In the genomic region with DNA sequence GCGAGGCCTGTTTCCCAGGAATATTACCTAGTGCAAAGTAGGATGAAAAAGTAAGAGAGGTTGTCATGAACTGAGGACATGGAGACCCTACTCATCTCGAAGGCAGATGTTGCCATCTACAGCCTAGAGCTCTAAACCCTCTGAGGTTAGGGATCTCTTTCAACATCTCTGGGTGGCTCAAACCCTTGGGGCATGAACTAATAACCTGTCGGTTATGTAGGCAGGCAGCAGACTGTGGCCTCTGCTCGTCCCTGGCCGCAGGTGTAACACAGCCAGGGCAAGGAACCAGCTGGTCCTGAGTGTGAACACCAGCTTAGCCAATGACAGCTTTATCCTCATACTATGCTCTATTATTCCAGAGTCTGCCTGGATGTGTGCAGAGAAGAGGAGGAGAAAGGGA, we compare ENCODE assay signal across 14 cellular contexts. TPM values are rescaled to one million over a fixed set of nuclear protein-coding genes. Genes with fewer than 3 reads are reported as not detected.
DNase-seq lines count a peak whose midpoint lies in the region; ATAC-seq and TF ChIP-seq lines count a peak whose summit lies in the region.
"Had no signal": no experiment of that assay in that cellular context is flagged by ENCODE, and none has a peak within 500 bp of the region (broad histone marks: within the 10 kb centered on the region; RNA-seq: fewer than 3 reads in every experiment).

No MANE protein-coding gene starts in this region.

- POLR2A ChIA-PET in activated CD4-positive, alpha-beta memory T cell treated with anti-CD3 and anti-CD28 coated beads for 36 hours (lab: Charles Lee): interaction anchor here (1.4 to 1.5 kb wide), 2 partner anchors 9 to 17 kb away, joined by 4 read pairs; no protein-coding TSS in a partner anchor

- TF ChIP-seq CTCF in breast epithelium (IDR thresholded peaks at IDR 0.05): no peak
- TF ChIP-seq CTCF in mammary epithelial cell (conservative IDR thresholded peaks at IDR 0.05 in 1 of 2, IDR thresholded peaks at IDR 0.05 in 1 of 2; ENCODE audit: extremely low read depth in 1 of 2, insufficient read depth in 1 of 2, low read depth in 1 of 2, low read length in 2 of 2): no peak
- TF ChIP-seq CTCF in heart right ventricle (IDR thresholded peaks at IDR 0.05): no peak
- no peak for TF ChIP-seq CTCF in progenitor cell of endocrine pancreas (IDR thresholded peaks at IDR 0.05; ENCODE audit: unreplicated experiment)

- H3K9me3 ChIP-seq in breast epithelium (no peaks in the 10 kb centered on the region), mammary epithelial cell (replicated peaks; ENCODE audit: insufficient read depth, low read length) (no peaks in the 10 kb centered on the region), heart right ventricle (no peaks in the 10 kb centered on the region), Karpas-422 (ENCODE audit: low read length) (no peaks in the 10 kb centered on the region)

- H3K4me1 ChIP-seq in breast epithelium (peaks cover 5 to 24% of the 10 kb centered on the region in 2 donors), mammary epithelial cell (ENCODE audit: insufficient read depth, low read length) (peaks cover 22% of the 10 kb centered on the region), heart right ventricle (peaks cover 10 to 99% (median 71%) of the 10 kb centered on the region in 9 donors), Karpas-422 (ENCODE audit: low read length) (peaks cover 44% of the 10 kb centered on the region)

- no peak overlapping the region for H3K4me2 ChIP-seq in mammary epithelial cell (ENCODE audit: insufficient read depth, low read depth, low read length)
- no peak overlapping the region for H3K4me2 ChIP-seq in Karpas-422 (ENCODE audit: low read depth, low read length, poor library complexity, severe bottlenecking)

- H3K4me1 Mint-ChIP-seq in activated CD4-positive, alpha-beta memory T cell treated with anti-CD3 and anti-CD28 coated beads for 36 hours (ENCODE audit: low read depth): peaks cover 94% of the 10 kb centered on the region
- peaks cover 55% of the 10 kb centered on the region for H3K4me1 Mint-ChIP-seq in memory B cell
- peaks cover 26% of the 10 kb centered on the region for H3K4me1 Mint-ChIP-seq in progenitor cell of endocrine pancreas (ENCODE audit: low read depth)

- DNase-seq in breast epithelium (ENCODE audit: low spot score in 2 of 2): no peak
- DNase-seq in mammary epithelial cell: no peak
- DNase-seq in activated CD4-positive, alpha-beta memory T cell treated with anti-CD3 and anti-CD28 coated beads for 36 hours: no peak
- no peak for DNase-seq in memory B cell (ENCODE audit: low spot score in 2 of 2)
- DNase-seq in heart right ventricle: no peak
- DNase-seq in Karpas-422: no peak
- DNase-seq in progenitor cell of endocrine pancreas (ENCODE audit: low spot score, unreplicated experiment): no peak
- DNase-seq: amniotic stem cell, C1 segment of cervical spinal cord, cortex of kidney, GDM1, MM.1S, NCI-H2227 treated with DMSO at 0.1 percent for 48 hours had no signal

- peaks cover 12% of the 10 kb centered on the region for H4K20me1 ChIP-seq in mammary epithelial cell (ENCODE audit: insufficient read depth, low read length)
- H4K20me1 ChIP-seq in Karpas-422 (ENCODE audit: insufficient read depth, low read depth, low read length): peaks cover 72% of the 10 kb centered on the region

- no peak overlapping the region for H3K9ac ChIP-seq in mammary epithelial cell (ENCODE audit: insufficient read depth, low read length)
- H3K9ac ChIP-seq in Karpas-422 (ENCODE audit: low read length): no peak overlapping the region

- H3K9me3 Mint-ChIP-seq in activated CD4-positive, alpha-beta memory T cell treated with anti-CD3 and anti-CD28 coated beads for 36 hours: no peaks in the 10 kb centered on the region
- H3K9me3 Mint-ChIP-seq in memory B cell (no peaks in the 10 kb centered on the region), progenitor cell of endocrine pancreas (ENCODE audit: low read depth) (no peaks in the 10 kb centered on the region)

- H3K79me2 ChIP-seq in mammary epithelial cell (ENCODE audit: insufficient read depth, low read length) (peaks cover 98% of the 10 kb centered on the region), Karpas-422 (ENCODE audit: low read length) (peaks cover 98% of the 10 kb centered on the region)

- dilution Hi-C loops in mammary epithelial cell (cut with HindIII; ENCODE audit: low sequenced_read_pairs): no loop called here

- 14% methylated on average over 4 of the region's 5 CpGs for WGBS in mammary epithelial cell (ENCODE audit: low coverage, missing lambda C conversion rate)
- 65 to 74% methylated on average over 5 of the region's 5 CpGs for WGBS in heart right ventricle, 2 donors

- H3K36me3 ChIP-seq in breast epithelium (no peaks in the 10 kb centered on the region), mammary epithelial cell (ENCODE audit: insufficient read depth, low read length) (peaks cover 3% of the 10 kb centered on the region), heart right ventricle (peaks cover 0 to 65% (median 0%) of the 10 kb centered on the region in 9 donors), Karpas-422 (ENCODE audit: insufficient read depth, low read length) (peaks cover 3% of the 10 kb centered on the region; the same call in 1 of the 2 replicates)

- CTCF ChIA-PET in mammary epithelial cell (lab: Charles Lee; ENCODE audit: low non-redundant PET): no interaction called here
- CTCF ChIA-PET in activated CD4-positive, alpha-beta memory T cell treated with anti-CD3 and anti-CD28 coated beads for 36 hours (lab: Charles Lee): interaction anchor here (0.7 to 2.1 kb wide), 2 partner anchors 110 to 182 kb away, joined by 3 to 7 read pairs; no protein-coding TSS in a partner anchor

- no peak for TF ChIP-seq POLR2A in breast epithelium (IDR thresholded peaks at IDR 0.05)

- no TSS peak for BruUV-seq in mammary epithelial cell (replicated peaks; lab: Mats Ljungman, UMichigan)

- H3K27me3 ChIP-seq in breast epithelium: no peaks in the 10 kb centered on the region
- no peaks in the 10 kb centered on the region for H3K27me3 ChIP-seq in mammary epithelial cell (ENCODE audit: insufficient read depth, low read length)
- no peaks in the 10 kb centered on the region for H3K27me3 ChIP-seq in heart right ventricle
- H3K27me3 ChIP-seq in Karpas-422 (ENCODE audit: low read length): no peaks in the 10 kb centered on the region

- peak overlapping the region; percentile 66 for H3K27ac Mint-ChIP-seq in activated CD4-positive, alpha-beta memory T cell treated with anti-CD3 and anti-CD28 coated beads for 36 hours
- H3K27ac Mint-ChIP-seq in memory B cell: peak overlapping the region; percentile 83
- H3K27ac Mint-ChIP-seq in progenitor cell of endocrine pancreas: no peak overlapping the region

- H3K4me3 ChIP-seq in breast epithelium (no peak overlapping the region), mammary epithelial cell (replicated peaks in 1 of 3; ENCODE audit: insufficient read depth in 1 of 3, low read depth in 2 of 3, low read length in 3 of 3) (no peak overlapping the region), heart right ventricle (no peak overlapping the region), Karpas-422 (ENCODE audit: low read length) (no peak overlapping the region)

- H2AFZ ChIP-seq in mammary epithelial cell (ENCODE audit: low read depth, low read length) (no peak overlapping the region), Karpas-422 (ENCODE audit: low read length) (no peak overlapping the region)

- peak overlapping the region; percentile 61 to 66 for H3K27ac ChIP-seq in breast epithelium
- H3K27ac ChIP-seq in mammary epithelial cell (ENCODE audit: insufficient read depth, low read depth, low read length): no peak overlapping the region
- peak overlapping the region in 1 of 10 donors; percentile 24 for H3K27ac ChIP-seq in heart right ventricle
- H3K27ac ChIP-seq in Karpas-422 (ENCODE audit: low read length): no peak overlapping the region

- in situ Hi-C loops in mammary epithelial cell (cut with MboI; ENCODE audit: low sequenced_read_pairs in 2 of 2): no loop called here

- no peaks in the 10 kb centered on the region for H3K27me3 Mint-ChIP-seq in activated CD4-positive, alpha-beta memory T cell treated with anti-CD3 and anti-CD28 coated beads for 36 hours
- H3K27me3 Mint-ChIP-seq in memory B cell: no peaks in the 10 kb centered on the region
- H3K27me3 Mint-ChIP-seq in progenitor cell of endocrine pancreas: no peaks in the 10 kb centered on the region

- H3K4me3 Mint-ChIP-seq in activated CD4-positive, alpha-beta memory T cell treated with anti-CD3 and anti-CD28 coated beads for 36 hours: no peak overlapping the region
- peak overlapping the region; percentile 9 for H3K4me3 Mint-ChIP-seq in memory B cell
- H3K4me3 Mint-ChIP-seq in progenitor cell of endocrine pancreas (ENCODE audit: low read depth): no peak overlapping the region

- H3K36me3 Mint-ChIP-seq in activated CD4-positive, alpha-beta memory T cell treated with anti-CD3 and anti-CD28 coated beads for 36 hours: peaks cover 14% of the 10 kb centered on the region
- peaks cover 6% of the 10 kb centered on the region for H3K36me3 Mint-ChIP-seq in memory B cell
- peaks cover 1% of the 10 kb centered on the region for H3K36me3 Mint-ChIP-seq in progenitor cell of endocrine pancreas (ENCODE audit: insufficient read depth)

- no peak for ATAC-seq in memory B cell (ENCODE audit: low read depth)
- ATAC-seq in heart right ventricle: no peak
- ATAC-seq in GM21423 (IDR thresholded peaks at IDR 0.05; ENCODE audit: unreplicated experiment): no peak

- no peaks in the 10 kb centered on the region for H3K9me2 ChIP-seq in Karpas-422 (replicated peaks; ENCODE audit: insufficient read depth, low read length)

- intact Hi-C loops in breast epithelium (cut with DNase I; ENCODE audit: low total_unique reads): no loop called here
- intact Hi-C loops in mammary epithelial cell (cut with micrococcal nuclease): no loop called here
- intact Hi-C loops in activated CD4-positive, alpha-beta memory T cell treated with anti-CD3 and anti-CD28 coated beads for 36 hours (cut with micrococcal nuclease): no loop called here
- intact Hi-C loops in heart right ventricle (cut with DNase I): loop anchor here in 1 of 10 donors (10.0 kb wide), 1 partner anchor 77 kb away; no protein-coding TSS in a partner anchor

RNA-seq across cellular contexts. Expression of a gene that starts 13.2 kb away (rescaled TPM):
- total RNA-seq in breast epithelium (100 to 1,000 TPM; 112 to 114 (median 113) TPM), mammary epithelial cell (100 to 1,000 TPM; 134 to 309 TPM), heart right ventricle (100 to 1,000 TPM; 207 to 307 (median 228) TPM), progenitor cell of endocrine pancreas (189 and 211 TPM in 2 replicates)
- polyA plus RNA-seq in mammary epithelial cell (337 TPM), heart right ventricle (100 to 1,000 TPM; 158 to 236 TPM)
- 222 TPM for polyA minus RNA-seq in mammary epithelial cell
- total RNA-seq in activated CD4-positive, alpha-beta memory T cell treated with anti-CD3 and anti-CD28 coated beads for 36 hours: 100 to 1,000 TPM; 388 to 419 TPM
- total RNA-seq in Karpas-422 (2014; rRNA removed; shearing (Covaris generic); ENCODE audit: low replicate concordance): 55.5 and 72.9 TPM in 2 replicates

Comparison
In these comparisons a context has a peak if more than half of its experiments do, and no peak if none do; other contexts are left out.
1. H3K27ac ChIP-seq: peak in breast epithelium (2 of 2); none in mammary epithelial cell (single experiment) and Karpas-422 (single experiment).